ENCODE assay signal across 1 cellular context in the genomic region with DNA sequence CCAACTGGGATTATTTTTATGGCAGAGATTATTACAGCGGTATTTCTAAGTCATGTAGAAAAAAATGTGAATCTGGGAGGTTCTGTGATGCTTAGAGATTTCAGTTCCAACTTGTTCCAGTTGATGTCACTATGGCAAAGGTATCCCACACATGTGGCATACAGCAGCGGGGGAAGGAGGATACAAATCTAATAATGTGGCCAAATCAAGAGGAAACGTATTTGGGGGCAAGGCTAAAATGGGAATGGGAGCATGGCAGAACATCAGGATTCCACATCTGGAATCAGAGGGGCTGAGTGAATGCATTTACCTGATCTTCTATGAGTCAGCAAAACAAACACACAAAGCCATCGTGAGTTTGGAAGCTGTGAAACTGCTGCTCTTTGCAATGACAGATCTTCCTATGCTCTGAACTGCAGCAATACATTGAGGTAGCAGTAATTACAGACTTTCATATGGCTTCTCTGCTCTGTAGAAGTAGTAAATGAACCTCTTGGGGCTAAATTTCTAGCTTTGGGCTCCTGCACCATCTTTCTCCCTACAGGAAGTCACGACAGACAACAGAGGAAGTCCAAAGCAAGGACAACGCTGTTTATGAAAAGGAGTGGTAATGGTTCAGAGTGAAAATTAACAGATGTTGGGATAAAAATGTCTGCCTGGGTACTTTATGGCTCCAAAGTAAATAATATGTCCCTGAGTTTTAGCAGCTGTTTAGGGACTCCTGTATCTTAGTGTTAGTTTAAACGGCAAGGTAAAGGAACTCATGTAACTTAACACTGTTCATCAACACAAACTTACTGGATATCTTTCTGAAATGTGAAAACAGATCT.
TF ChIP-seq lines count a peak whose summit lies in the region.

No MANE protein-coding gene starts in this region.

TF ChIP-seq in WTC11, 78 proteins besides CTCF, POLR2A, EP300 and RAD21 (continued from another document):
- TF ChIP-seq, protein P1, sequence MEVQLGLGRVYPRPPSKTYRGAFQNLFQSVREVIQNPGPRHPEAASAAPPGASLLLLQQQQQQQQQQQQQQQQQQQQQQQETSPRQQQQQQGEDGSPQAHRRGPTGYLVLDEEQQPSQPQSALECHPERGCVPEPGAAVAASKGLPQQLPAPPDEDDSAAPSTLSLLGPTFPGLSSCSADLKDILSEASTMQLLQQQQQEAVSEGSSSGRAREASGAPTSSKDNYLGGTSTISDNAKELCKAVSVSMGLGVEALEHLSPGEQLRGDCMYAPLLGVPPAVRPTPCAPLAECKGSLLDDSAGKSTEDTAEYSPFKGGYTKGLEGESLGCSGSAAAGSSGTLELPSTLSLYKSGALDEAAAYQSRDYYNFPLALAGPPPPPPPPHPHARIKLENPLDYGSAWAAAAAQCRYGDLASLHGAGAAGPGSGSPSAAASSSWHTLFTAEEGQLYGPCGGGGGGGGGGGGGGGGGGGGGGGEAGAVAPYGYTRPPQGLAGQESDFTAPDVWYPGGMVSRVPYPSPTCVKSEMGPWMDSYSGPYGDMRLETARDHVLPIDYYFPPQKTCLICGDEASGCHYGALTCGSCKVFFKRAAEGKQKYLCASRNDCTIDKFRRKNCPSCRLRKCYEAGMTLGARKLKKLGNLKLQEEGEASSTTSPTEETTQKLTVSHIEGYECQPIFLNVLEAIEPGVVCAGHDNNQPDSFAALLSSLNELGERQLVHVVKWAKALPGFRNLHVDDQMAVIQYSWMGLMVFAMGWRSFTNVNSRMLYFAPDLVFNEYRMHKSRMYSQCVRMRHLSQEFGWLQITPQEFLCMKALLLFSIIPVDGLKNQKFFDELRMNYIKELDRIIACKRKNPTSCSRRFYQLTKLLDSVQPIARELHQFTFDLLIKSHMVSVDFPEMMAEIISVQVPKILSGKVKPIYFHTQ (CRISPR knock-in tag; IDR thresholded peaks at IDR 0.05), result no peak
